Comparison of ENCODE assay signal across 14 cellular contexts in genomic region chrX:65971151-65971550, GRCh38.
DNase-seq lines count a peak whose midpoint lies in the region; ATAC-seq and TF ChIP-seq lines count a peak whose summit lies in the region.
"Had no signal": no experiment of that assay in that cellular context is flagged by ENCODE, and none has a peak within 500 bp of the region (broad histone marks: within the 10 kb centered on the region; RNA-seq: fewer than 3 reads in every experiment).

No MANE protein-coding gene starts in this region.

- H2BK15ac ChIP-seq in H9 (ENCODE audit: low read depth, low read length) (no peak overlapping the region), mesendoderm (replicated peaks; ENCODE audit: low read depth) (no peak overlapping the region)

- H3K9ac ChIP-seq in ES-I3 (ENCODE audit: low read depth, low read length) (peak overlapping the region; percentile 10; the same call in 1 of the 2 replicates), H9 (ENCODE audit: extremely low read depth, insufficient read length, low read length) (no peak overlapping the region), mesendoderm (ENCODE audit: low read length) (no peak overlapping the region)
- H3K9ac ChIP-seq: GM23248 had no signal

- H2BK12ac ChIP-seq in H9 (ENCODE audit: insufficient read length, low read depth, low read length): no peak overlapping the region

- H3K27ac Mint-ChIP-seq in H9: no peak overlapping the region
- no peak overlapping the region for H3K27ac Mint-ChIP-seq in chondrocyte (ENCODE audit: unreplicated experiment)
- no peak overlapping the region for H3K27ac Mint-ChIP-seq in activated CD4-positive, alpha-beta T cell treated with anti-CD3 and anti-CD28 coated beads for 36 hours

- H4K20me1 ChIP-seq in H9 (ENCODE audit: control insufficient read depth, insufficient read depth, insufficient read length): no peaks in the 10 kb centered on the region

- CTCF ChIA-PET in activated CD4-positive, alpha-beta T cell treated with anti-CD3 and anti-CD28 coated beads for 36 hours (lab: Charles Lee): no interaction called here

- no peak overlapping the region for H2AK5ac ChIP-seq in H9 (ENCODE audit: insufficient read length, low read length)
- no peak overlapping the region for H2AK5ac ChIP-seq in mesendoderm (ENCODE audit: low read length)

- H2AFZ ChIP-seq in H9 (ENCODE audit: low read length): no peak overlapping the region
- H2AFZ ChIP-seq: GM23248 had no signal

- peaks cover 61 to 66% of the 10 kb centered on the region in 2 experiments for H3K9me3 Mint-ChIP-seq in H9
- H3K9me3 Mint-ChIP-seq in chondrocyte (ENCODE audit: low read depth): peaks cover 3% of the 10 kb centered on the region
- no peaks in the 10 kb centered on the region for H3K9me3 Mint-ChIP-seq in activated CD4-positive, alpha-beta T cell treated with anti-CD3 and anti-CD28 coated beads for 36 hours (ENCODE audit: low read depth)

- no peak overlapping the region for H4K8ac ChIP-seq in H9 (replicated peaks; ENCODE audit: insufficient read length, low read depth, low read length)
- no peak overlapping the region for H4K8ac ChIP-seq in mesendoderm (ENCODE audit: low read depth, low read length)

- no peak for TF ChIP-seq CTCF in H9 (conservative IDR thresholded peaks at IDR 0.05)
- no peak for TF ChIP-seq CTCF in chondrocyte (IDR thresholded peaks at IDR 0.05)

- H3K14ac ChIP-seq in H9 (ENCODE audit: insufficient read depth, low read length): no peak overlapping the region

- H4K91ac ChIP-seq in H9 (ENCODE audit: insufficient read length, low read depth, low read length): no peak overlapping the region

- POLR2A ChIA-PET in activated CD4-positive, alpha-beta T cell treated with anti-CD3 and anti-CD28 coated beads for 36 hours (lab: Charles Lee): no interaction called here

- H3T11ph ChIP-seq in H9 (ENCODE audit: low read length): no peak overlapping the region

- ATAC-seq in activated CD4-positive, alpha-beta T cell treated with anti-CD3 and anti-CD28 coated beads for 36 hours: no peak
- no peak for ATAC-seq in GM21367 (IDR thresholded peaks at IDR 0.05; ENCODE audit: unreplicated experiment)
- ATAC-seq: Panc1 had no signal

- H3K4me2 ChIP-seq in H9 (ENCODE audit: insufficient read depth, insufficient read length, low read length): no peak overlapping the region
- no peak overlapping the region for H3K4me2 ChIP-seq in mesendoderm (ENCODE audit: low read length)

- no peaks in the 10 kb centered on the region for H3K23me2 ChIP-seq in H9 (ENCODE audit: insufficient read length, low read depth, low read length, poor library complexity, severe bottlenecking)

- H3K9me3 ChIP-seq in ES-I3 (ENCODE audit: control insufficient read depth, insufficient read depth, low read length) (no peaks in the 10 kb centered on the region), H9 (ENCODE audit: control insufficient read depth, low read depth, low read length) (peaks cover 27% of the 10 kb centered on the region)

- H2BK5ac ChIP-seq in H9 (ENCODE audit: insufficient read length, low read length) (no peak overlapping the region), mesendoderm (ENCODE audit: low read length) (no peak overlapping the region)

- WGBS in H9 (ENCODE audit: extremely low coverage, insufficient read length, low lambda C conversion rate): no CpG with 5 or more reads among the region's 16 CpGs
- no CpG with 5 or more reads among the region's 16 CpGs for WGBS in mesendoderm (ENCODE audit: extremely low coverage, insufficient coverage, low lambda C conversion rate)

- no peak overlapping the region for H3K18ac ChIP-seq in H9 (ENCODE audit: insufficient read length, low read depth, low read length)
- no peak overlapping the region for H3K18ac ChIP-seq in mesendoderm (ENCODE audit: low read length)

- DNase-seq in H9: peak; percentile 31
- peak; percentile 77 for DNase-seq in chondrocyte (ENCODE audit: low spot score)
- no peak for DNase-seq in mesendoderm
- no peak for DNase-seq in activated CD4-positive, alpha-beta T cell treated with anti-CD3 and anti-CD28 coated beads for 36 hours
- no peak for DNase-seq in NCI-H1048 (lab: John Stamatoyannopoulos, UW)
- DNase-seq: COR-L47, GM23248, KG1, NCI-H1436 treated with DMSO at 0.1 percent for 48 hours, NCI-H2081, NCI-H524 had no signal

- H3K79me2 ChIP-seq in H9 (ENCODE audit: insufficient read depth, low read length): no peaks in the 10 kb centered on the region
- no peaks in the 10 kb centered on the region for H3K79me2 ChIP-seq in mesendoderm (ENCODE audit: control insufficient read depth, insufficient read depth, low read length)

- H3K79me1 ChIP-seq in H9 (ENCODE audit: insufficient read depth, low read depth, low read length, poor library complexity, severe bottlenecking): no peaks in the 10 kb centered on the region
- H3K79me1 ChIP-seq in mesendoderm (ENCODE audit: low read length): no peaks in the 10 kb centered on the region

- intact Hi-C loops in activated CD4-positive, alpha-beta T cell treated with anti-CD3 and anti-CD28 coated beads for 36 hours (cut with DNase I, micrococcal nuclease): no loop called here

- no peak overlapping the region for H4K5ac ChIP-seq in H9 (ENCODE audit: insufficient read length, low read depth, low read length)
- no peak overlapping the region for H4K5ac ChIP-seq in mesendoderm (ENCODE audit: low read length)

- H3K27ac ChIP-seq in H9 (ENCODE audit: insufficient read length, low read depth, low read length) (no peak overlapping the region), mesendoderm (ENCODE audit: low read depth, low read length) (no peak overlapping the region)
- H3K27ac ChIP-seq: GM23248 had no signal

- H3K27me3 ChIP-seq in H9 (ENCODE audit: insufficient read depth, low read length) (no peaks in the 10 kb centered on the region), mesendoderm (ENCODE audit: insufficient read depth, low read length, poor library complexity) (no peaks in the 10 kb centered on the region)

- H3K36me3 ChIP-seq in ES-I3 (ENCODE audit: insufficient read depth, low read length): no peaks in the 10 kb centered on the region
- no peaks in the 10 kb centered on the region for H3K36me3 ChIP-seq in mesendoderm (ENCODE audit: control insufficient read depth, insufficient read depth, low read length)

- no peaks in the 10 kb centered on the region; the same call in 1 of the 2 replicates for H3K27me3 Mint-ChIP-seq in H9 (ENCODE audit: low read depth)
- H3K27me3 Mint-ChIP-seq in chondrocyte (ENCODE audit: low read depth): no peaks in the 10 kb centered on the region
- H3K27me3 Mint-ChIP-seq in activated CD4-positive, alpha-beta T cell treated with anti-CD3 and anti-CD28 coated beads for 36 hours: no peaks in the 10 kb centered on the region

- H3K4me1 ChIP-seq in ES-I3 (ENCODE audit: insufficient read depth, low read length) (no peaks in the 10 kb centered on the region), H9 (ENCODE audit: insufficient read depth, low read length) (no peaks in the 10 kb centered on the region), mesendoderm (ENCODE audit: control insufficient read depth, low read depth, low read length) (no peaks in the 10 kb centered on the region)

- H3K23ac ChIP-seq in H9 (ENCODE audit: insufficient read length, low read depth, low read length) (no peak overlapping the region), mesendoderm (ENCODE audit: low read length) (no peak overlapping the region)

- H3K56ac ChIP-seq in H9 (ENCODE audit: insufficient read length, low read depth, low read length): no peak overlapping the region
- peak overlapping the region; percentile 25 for H3K56ac ChIP-seq in mesendoderm (ENCODE audit: low read length)

- no peak overlapping the region for H2BK20ac ChIP-seq in H9 (ENCODE audit: low read depth, low read length, poor library complexity, severe bottlenecking)

- H3K36me3 Mint-ChIP-seq in H9 (ENCODE audit: insufficient read depth in 1 of 3, low read depth in 3 of 3) (no peaks in the 10 kb centered on the region; a peak in 1 of 7 replicates), chondrocyte (ENCODE audit: low read depth) (no peaks in the 10 kb centered on the region)
- no peaks in the 10 kb centered on the region for H3K36me3 Mint-ChIP-seq in activated CD4-positive, alpha-beta T cell treated with anti-CD3 and anti-CD28 coated beads for 36 hours (ENCODE audit: low read depth)

- H2BK120ac ChIP-seq in H9 (ENCODE audit: low read depth, low read length, poor library complexity, severe bottlenecking): no peak overlapping the region
- H2BK120ac ChIP-seq in mesendoderm (ENCODE audit: low read depth, low read length): no peak overlapping the region

- H3K4ac ChIP-seq in H9 (ENCODE audit: low read depth, low read length): no peak overlapping the region
- H3K4ac ChIP-seq in mesendoderm (ENCODE audit: low read depth, low read length): no peak overlapping the region

- H3K4me1 Mint-ChIP-seq in H9 (no peaks in the 10 kb centered on the region; a peak in 1 of 4 replicates), chondrocyte (ENCODE audit: low read depth) (no peaks in the 10 kb centered on the region)
- H3K4me1 Mint-ChIP-seq in activated CD4-positive, alpha-beta T cell treated with anti-CD3 and anti-CD28 coated beads for 36 hours: no peaks in the 10 kb centered on the region

- H3K4me3 ChIP-seq in mesendoderm (ENCODE audit: low read length): no peak overlapping the region
- H3K4me3 ChIP-seq: GM23248 had no signal

- no peak overlapping the region for H3K4me3 Mint-ChIP-seq in H9
- no peak overlapping the region for H3K4me3 Mint-ChIP-seq in chondrocyte (ENCODE audit: unreplicated experiment)
- H3K4me3 Mint-ChIP-seq in activated CD4-positive, alpha-beta T cell treated with anti-CD3 and anti-CD28 coated beads for 36 hours: no peak overlapping the region

Comparison
In these comparisons a context has a peak if more than half of its experiments do, and no peak if none do; other contexts are left out.
1. DNase-seq: peak in H9 (single experiment) and chondrocyte (single experiment); none in mesendoderm (single experiment), activated CD4-positive, alpha-beta T cell treated with anti-CD3 and anti-CD28 coated beads for 36 hours (single experiment) and NCI-H1048 (single experiment).